In genomic region chr1:93605812-93606512, GRCh38 we compare ENCODE assay signal across 10 cellular contexts.
DNase-seq lines count a peak whose midpoint lies in the region; ATAC-seq and TF ChIP-seq lines count a peak whose summit lies in the region.
"Had no signal": no experiment of that assay in that cellular context is flagged by ENCODE, and none has a peak within 500 bp of the region (broad histone marks: within the 10 kb centered on the region; RNA-seq: fewer than 3 reads in every experiment).

No MANE protein-coding gene starts in this region.

- no peaks in the 10 kb centered on the region for H3K36me3 Mint-ChIP-seq in activated CD8-positive, alpha-beta T cell treated with anti-CD3 and anti-CD28 coated beads, Interleukin-2, amount 10 ng/mL, durations not matched to agents 7 days and 5 days (ENCODE audit: low read depth)
- H3K36me3 Mint-ChIP-seq: activated naive CD4-positive, alpha-beta T cell treated with anti-CD3 and anti-CD28 coated beads, Interleukin-2, amount 50 U/mL, for 24 hours had no signal

- H3K4me1 Mint-ChIP-seq in activated CD8-positive, alpha-beta T cell treated with anti-CD3 and anti-CD28 coated beads, Interleukin-2, amount 10 ng/mL, durations not matched to agents 7 days and 5 days (ENCODE audit: low read depth): peaks cover 7% of the 10 kb centered on the region

- H3K9me3 Mint-ChIP-seq in activated CD8-positive, alpha-beta T cell treated with anti-CD3 and anti-CD28 coated beads, Interleukin-2, amount 10 ng/mL, durations not matched to agents 7 days and 5 days (ENCODE audit: insufficient read depth): no peaks in the 10 kb centered on the region
- H3K9me3 Mint-ChIP-seq: activated naive CD4-positive, alpha-beta T cell treated with anti-CD3 and anti-CD28 coated beads, Interleukin-2, amount 50 U/mL, for 24 hours had no signal

- no peak overlapping the region for H3K4me3 ChIP-seq in rectal smooth muscle tissue (ENCODE audit: low read length)

- POLR2A ChIA-PET in RWPE1 (lab: Yijun Ruan, JAX; ENCODE audit: low non-redundant PET): no interaction called here
- POLR2A ChIA-PET in activated CD8-positive, alpha-beta T cell treated with anti-CD3 and anti-CD28 coated beads, Interleukin-2, amount 10 ng/mL, durations not matched to agents 7 days and 5 days (lab: Charles Lee): no interaction called here

- CTCF ChIA-PET in RWPE1 (lab: Yijun Ruan, JAX): interaction anchor here (1.7 kb wide), 1 partner anchor 23 kb away, joined by 5 read pairs; no protein-coding TSS in a partner anchor
- CTCF ChIA-PET in activated CD8-positive, alpha-beta T cell treated with anti-CD3 and anti-CD28 coated beads, Interleukin-2, amount 10 ng/mL, durations not matched to agents 7 days and 5 days (lab: Charles Lee): no interaction called here

- no peak overlapping the region for H3K4me3 Mint-ChIP-seq in activated CD8-positive, alpha-beta T cell treated with anti-CD3 and anti-CD28 coated beads, Interleukin-2, amount 10 ng/mL, durations not matched to agents 7 days and 5 days
- H3K4me3 Mint-ChIP-seq: activated naive CD4-positive, alpha-beta T cell treated with anti-CD3 and anti-CD28 coated beads, Interleukin-2, amount 50 U/mL, for 24 hours had no signal

- TF ChIP-seq CTCF in RWPE1 (conservative IDR thresholded peaks at IDR 0.05; ENCODE audit: low read depth): no peak

- H3K27ac ChIP-seq in RWPE1: peak overlapping the region; percentile 70
- peak overlapping the region; percentile 15 for H3K27ac ChIP-seq in rectal smooth muscle tissue (ENCODE audit: low read depth, low read length)

- ATAC-seq in HG02678 (IDR thresholded peaks at IDR 0.05; ENCODE audit: unreplicated experiment): no peak
- ATAC-seq in activated CD8-positive, alpha-beta T cell treated with anti-CD3 and anti-CD28 coated beads, Interleukin-2, amount 10 ng/mL, durations not matched to agents 7 days and 5 days: no peak

- no peak overlapping the region for H3K27ac Mint-ChIP-seq in activated CD8-positive, alpha-beta T cell treated with anti-CD3 and anti-CD28 coated beads, Interleukin-2, amount 10 ng/mL, durations not matched to agents 7 days and 5 days
- H3K27ac Mint-ChIP-seq: activated naive CD4-positive, alpha-beta T cell treated with anti-CD3 and anti-CD28 coated beads, Interleukin-2, amount 50 U/mL, for 24 hours had no signal

- H3K36me3 ChIP-seq in rectal smooth muscle tissue (ENCODE audit: control insufficient read depth, insufficient read depth, low read length): no peaks in the 10 kb centered on the region

- H3K27me3 Mint-ChIP-seq in activated CD8-positive, alpha-beta T cell treated with anti-CD3 and anti-CD28 coated beads, Interleukin-2, amount 10 ng/mL, durations not matched to agents 7 days and 5 days (ENCODE audit: low read depth): peaks cover 19% of the 10 kb centered on the region

- no peak overlapping the region for H3K9ac ChIP-seq in rectal smooth muscle tissue (ENCODE audit: low read length)

- H3K27me3 ChIP-seq in rectal smooth muscle tissue (ENCODE audit: control insufficient read depth, insufficient read depth, low read length): no peaks in the 10 kb centered on the region

- DNase-seq in GM04504 (ENCODE audit: low read depth) (peak; percentile 86), RWPE1 (ENCODE audit: low spot score) (peak; percentile 82), fibroblast of gingiva (ENCODE audit: low read depth) (peak; percentile 89), NCI-H524 (lab: John Stamatoyannopoulos, UW) (no peak), NOMO-1 (lab: John Stamatoyannopoulos, UW; ENCODE audit: unreplicated experiment in 2 of 2) (no peak)
- no peak for DNase-seq in activated CD8-positive, alpha-beta T cell treated with anti-CD3 and anti-CD28 coated beads, Interleukin-2, amount 10 ng/mL, durations not matched to agents 7 days and 5 days
- DNase-seq: GDM1 had no signal

- no peaks in the 10 kb centered on the region for H3K4me1 ChIP-seq in rectal smooth muscle tissue (ENCODE audit: control insufficient read depth, insufficient read depth, low read length)

Comparison
In these comparisons a context has a peak if more than half of its experiments do, and no peak if none do; other contexts are left out.
1. DNase-seq: peak in GM04504 (single experiment), RWPE1 (single experiment) and fibroblast of gingiva (single experiment); none in NCI-H524 (0 of 2), NOMO-1 (0 of 2) and activated CD8-positive, alpha-beta T cell treated with anti-CD3 and anti-CD28 coated beads, Interleukin-2, amount 10 ng/mL, durations not matched to agents 7 days and 5 days (single experiment).